ENCODE assay signal across 7 cellular contexts in the genomic region with DNA sequence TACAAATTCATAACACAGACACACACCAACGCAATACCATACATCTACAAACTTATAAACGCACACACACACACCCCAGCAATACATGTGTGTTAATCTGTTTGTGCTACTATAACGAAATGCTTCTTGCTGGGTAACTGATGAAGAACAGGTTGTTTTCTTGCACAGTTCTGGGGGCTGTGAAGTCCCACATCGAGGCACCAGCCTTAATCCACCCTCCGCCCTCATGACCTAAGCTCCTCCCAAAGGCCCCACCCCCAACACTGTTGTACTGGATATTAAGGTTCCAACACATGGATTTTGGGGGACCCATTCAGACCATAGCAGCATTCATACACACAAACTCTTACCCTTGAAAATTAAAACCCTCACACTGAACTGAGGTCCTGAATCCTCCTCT.
"Had no signal": no experiment of that assay in that cellular context is flagged by ENCODE, and none has a peak within 500 bp of the region (broad histone marks: within the 10 kb centered on the region; RNA-seq: fewer than 3 reads in every experiment).

No MANE protein-coding gene starts in this region.

- H3K27ac Mint-ChIP-seq: GM23338 had no signal

- H3K27ac ChIP-seq: HL-60 had no signal

- H3K4me1 Mint-ChIP-seq: GM23338 had no signal

- H3K4me3 ChIP-seq: GM23338, K562 had no signal

- H3K4me2 ChIP-seq: GM23338 had no signal

- H2AFZ ChIP-seq: GM23338 had no signal

- DNase-seq: H9, HCEC 1CT, IMR-90, KG1 had no signal

- H3K4me3 Mint-ChIP-seq: GM23338, H9 had no signal
